Comparison of ENCODE assay signal across 19 cellular contexts in genomic region chr1:22444856-22445255, GRCh38. TPM values are rescaled to one million over a fixed set of nuclear protein-coding genes. Genes with fewer than 3 reads are reported as not detected.
DNase-seq lines count a peak whose midpoint lies in the region; ATAC-seq, FAIRE-seq and TF ChIP-seq lines count a peak whose summit lies in the region.
"Had no signal": no experiment of that assay in that cellular context is flagged by ENCODE, and none has a peak within 500 bp of the region (broad histone marks: within the 10 kb centered on the region; RNA-seq: fewer than 3 reads in every experiment).

No MANE protein-coding gene starts in this region.

- DNase-seq in ELR (ENCODE audit: low read depth) (peak; percentile 10), H1 (ENCODE audit: low read depth in 1 of 2, low spot score in 2 of 2) (no peak), mesothelial cell of epicardium (ENCODE audit: low spot score in 2 of 2, unreplicated experiment in 2 of 2) (no peak), Karpas-422 (no peak), Right ventricle myocardium inferior (ENCODE audit: missing footprints) (no peak), mammary epithelial cell (no peak)
- DNase-seq in activated naive CD4-positive, alpha-beta T cell treated with anti-CD3 and anti-CD28 coated beads, Interleukin-2, amount 50 U/mL, for 16 hours = no peak
- DNase-seq: ACHN; AML-193; CD4-positive, alpha-beta T cell; DMS153; DMS79 had no signal

- H3K4me1 Mint-ChIP-seq in mesothelial cell of epicardium = peaks cover 43% of the 10 kb centered on the region

- 100% methylated on average over 2 of the region's 2 CpGs; no CpG with 5 or more reads in 1 of the 2 experiments for WGBS in H1 (ENCODE audit: extremely low coverage in 1 of 2, insufficient coverage in 1 of 2, insufficient read length in 1 of 2, insufficient replicate concordance in 2 of 2, low coverage in 1 of 2, low lambda C conversion rate in 2 of 2, missing lambda C conversion rate in 1 of 2), 2 experiments
- WGBS in mammary epithelial cell (ENCODE audit: low coverage, missing lambda C conversion rate) = 77% methylated on average over 2 of the region's 2 CpGs

- 0 out of 2 replicates have a peak overlapping the region, but pooled peaks have one; percentile 86 for H2BK20ac ChIP-seq in H1 (ENCODE audit: low read length)

- no peak overlapping the region for H3K14ac ChIP-seq in H1 (ENCODE audit: insufficient read length)

- H3K9me2 ChIP-seq in Karpas-422 (replicated peaks; ENCODE audit: insufficient read depth, low read length) = no peaks in the 10 kb centered on the region

- H4K20me1 ChIP-seq in H1 (replicated peaks in 1 of 2; ENCODE audit: control insufficient read depth in 1 of 2, insufficient read depth in 2 of 2, low read length in 2 of 2) = no peaks in the 10 kb centered on the region
- no peaks in the 10 kb centered on the region for H4K20me1 ChIP-seq in Karpas-422 (ENCODE audit: insufficient read depth, low read depth, low read length)
- H4K20me1 ChIP-seq in mammary epithelial cell (ENCODE audit: insufficient read depth, low read length) = no peaks in the 10 kb centered on the region

- intact Hi-C loops in Right ventricle myocardium inferior (cut with DNase I) (loop anchor here (5.0 kb wide), 1 partner anchor 57 kb away; no protein-coding TSS in a partner anchor), mammary epithelial cell (cut with micrococcal nuclease) (loop anchor here (5.0 kb wide), 1 partner anchor 182 kb away; no protein-coding TSS in a partner anchor)

- H3K23me2 ChIP-seq in H1 (ENCODE audit: low read depth, low read length) = no peaks in the 10 kb centered on the region

- no peaks in the 10 kb centered on the region for H3K27me3 ChIP-seq in H1 (replicated peaks in 1 of 4; ENCODE audit: control insufficient read depth in 3 of 4, extremely low read depth in 1 of 4, insufficient read depth in 3 of 4, low read length in 3 of 4)
- no peaks in the 10 kb centered on the region for H3K27me3 ChIP-seq in Karpas-422 (ENCODE audit: low read length)
- no peaks in the 10 kb centered on the region for H3K27me3 ChIP-seq in mammary epithelial cell (ENCODE audit: insufficient read depth, low read length)

- H2BK12ac ChIP-seq in H1 (ENCODE audit: low read depth, low read length) = 0 out of 2 replicates have a peak overlapping the region, but pooled peaks have one; percentile 2

- dilution Hi-C loops in mammary epithelial cell (cut with HindIII; ENCODE audit: low sequenced_read_pairs) = no loop called here

- H2AFZ ChIP-seq in H1 (ENCODE audit: low read length) (no peak overlapping the region), Karpas-422 (ENCODE audit: low read length) (no peak overlapping the region), mammary epithelial cell (ENCODE audit: low read depth, low read length) (no peak overlapping the region)

- H3K79me1 ChIP-seq in H1 (ENCODE audit: low read depth, low read length) = no peaks in the 10 kb centered on the region

- peaks cover 17% of the 10 kb centered on the region for H3K36me3 Mint-ChIP-seq in mesothelial cell of epicardium

- no peak for TF ChIP-seq EP300 in H1 (IDR thresholded peaks at IDR 0.05; ENCODE audit: borderline replicate concordance in 1 of 2, low read depth in 2 of 2, low read length in 2 of 2)

- H4K8ac ChIP-seq in H1 (ENCODE audit: extremely low read depth, insufficient read depth, low read length) = no peak overlapping the region

- H3K4me3 ChIP-seq in H1 (ENCODE audit: extremely low read depth in 1 of 4, insufficient read depth in 2 of 4, low read depth in 3 of 4, low read length in 4 of 4) (no peak overlapping the region), Karpas-422 (ENCODE audit: low read length) (no peak overlapping the region), mammary epithelial cell (replicated peaks in 1 of 3; ENCODE audit: insufficient read depth in 1 of 3, low read depth in 2 of 3, low read length in 3 of 3) (no peak overlapping the region)
- H3K4me3 ChIP-seq: HAP-1 had no signal

- H4K91ac ChIP-seq in H1 (replicated peaks; ENCODE audit: insufficient read length, low read length) = no peak overlapping the region

- no peaks in the 10 kb centered on the region for H3K36me3 ChIP-seq in H1 (ENCODE audit: control insufficient read depth in 2 of 4, insufficient read depth in 4 of 4, low read length in 3 of 4)
- H3K36me3 ChIP-seq in Karpas-422 (ENCODE audit: insufficient read depth, low read length) = no peaks in the 10 kb centered on the region
- H3K36me3 ChIP-seq in mammary epithelial cell (ENCODE audit: insufficient read depth, low read length) = no peaks in the 10 kb centered on the region
- H3K36me3 ChIP-seq: HAP-1 had no signal

- TF ChIP-seq RAD21 in H1 (IDR thresholded peaks at IDR 0.05 in 1 of 2, conservative IDR thresholded peaks at IDR 0.05 in 1 of 2; ENCODE audit: low read depth in 2 of 2, low read length in 2 of 2) = no peak

- in situ Hi-C loops in mammary epithelial cell (cut with MboI; ENCODE audit: low sequenced_read_pairs in 2 of 2) = no loop called here

- H3K27ac ChIP-seq in H1 (ENCODE audit: low read depth, low read length) (no peak overlapping the region), Karpas-422 (ENCODE audit: low read length) (no peak overlapping the region), mammary epithelial cell (ENCODE audit: insufficient read depth, low read depth, low read length) (no peak overlapping the region)
- H3K27ac ChIP-seq: C4-2B, HL-60 had no signal

- peak overlapping the region; percentile 37 for H3K27ac Mint-ChIP-seq in mesothelial cell of epicardium
- H3K27ac Mint-ChIP-seq: CD4-positive, alpha-beta T cell had no signal

- CTCF ChIA-PET in H1 (lab: Charles Lee; ENCODE audit: partially characterized antibody) = no interaction called here
- CTCF ChIA-PET in mammary epithelial cell (lab: Charles Lee; ENCODE audit: low non-redundant PET) = no interaction called here

- FAIRE-seq in H1 (lab: Jason Lieb, UNC) = no peak
- FAIRE-seq: A204.1, G401.6, GM12891, GM19239 had no signal

- TF ChIP-seq CTCF in H1 (IDR thresholded peaks at IDR 0.05; ENCODE audit: control extremely low read depth in 1 of 3, insufficient read depth in 1 of 3, low read depth in 1 of 3, low read length in 3 of 3) (no peak), mesothelial cell of epicardium (IDR thresholded peaks at IDR 0.05; ENCODE audit: unreplicated experiment) (no peak), mammary epithelial cell (conservative IDR thresholded peaks at IDR 0.05 in 1 of 2, IDR thresholded peaks at IDR 0.05 in 1 of 2; ENCODE audit: extremely low read depth in 1 of 2, insufficient read depth in 1 of 2, low read depth in 1 of 2, low read length in 2 of 2) (no peak)

- H2BK5ac ChIP-seq in H1 (ENCODE audit: low read depth, low read length) = no peak overlapping the region

- no peak for ATAC-seq in Right ventricle myocardium inferior

- H3K79me2 ChIP-seq in H1 (ENCODE audit: control insufficient read depth in 1 of 2, insufficient read depth in 2 of 2, low read length in 2 of 2) = no peaks in the 10 kb centered on the region
- H3K79me2 ChIP-seq in Karpas-422 (ENCODE audit: low read length) = no peaks in the 10 kb centered on the region
- no peaks in the 10 kb centered on the region for H3K79me2 ChIP-seq in mammary epithelial cell (ENCODE audit: insufficient read depth, low read length)

- peak overlapping the region; percentile 92 for H2BK120ac ChIP-seq in H1 (replicated peaks; ENCODE audit: low read depth, low read length)

- no peak overlapping the region for H3K4me3 Mint-ChIP-seq in mesothelial cell of epicardium
- H3K4me3 Mint-ChIP-seq: CD4-positive, alpha-beta T cell had no signal

- peak overlapping the region; percentile 78; the same call in 1 of the 2 replicates for H3K18ac ChIP-seq in H1 (ENCODE audit: extremely low read depth, low read length)

- peak overlapping the region; percentile 25 for H3K56ac ChIP-seq in H1 (replicated peaks; ENCODE audit: insufficient read length, low read depth, low read length)

- H3K23ac ChIP-seq in H1 (ENCODE audit: insufficient read length) = no peak overlapping the region

- peaks cover 0 to 3% of the 10 kb centered on the region in 2 experiments; a peak in 2 of 4 replicates for H3K9me3 ChIP-seq in H1 (ENCODE audit: insufficient read depth in 2 of 2, low read depth in 1 of 2, low read length in 1 of 2)
- H3K9me3 ChIP-seq in Karpas-422 (ENCODE audit: low read length) = peaks cover 15% of the 10 kb centered on the region
- peaks cover 7% of the 10 kb centered on the region for H3K9me3 ChIP-seq in mammary epithelial cell (replicated peaks; ENCODE audit: insufficient read depth, low read length)
- H3K9me3 ChIP-seq: HAP-1 had no signal

- TF ChIP-seq POLR2A in H1 (IDR thresholded peaks at IDR 0.05; ENCODE audit: control extremely low read depth in 1 of 2, low read depth in 2 of 2, low read length in 2 of 2) = no peak

- H3K9ac ChIP-seq in H1 (replicated peaks in 1 of 4; ENCODE audit: extremely low read depth in 1 of 4, low read depth in 3 of 4, low read length in 3 of 4) (no peak overlapping the region), Karpas-422 (ENCODE audit: low read length) (no peak overlapping the region), mammary epithelial cell (ENCODE audit: insufficient read depth, low read length) (no peak overlapping the region)

- peaks cover 2 to 11% (median 7%) of the 10 kb centered on the region in 4 experiments; a peak in 6 of 7 replicates for H3K4me1 ChIP-seq in H1 (replicated peaks in 1 of 4; ENCODE audit: control insufficient read depth in 3 of 4, insufficient read depth in 4 of 4, low read length in 3 of 4)
- no peaks in the 10 kb centered on the region for H3K4me1 ChIP-seq in Karpas-422 (ENCODE audit: low read length)
- H3K4me1 ChIP-seq in mammary epithelial cell (ENCODE audit: insufficient read depth, low read length) = no peaks in the 10 kb centered on the region
- H3K4me1 ChIP-seq: HAP-1 had no signal

- H3K4ac ChIP-seq in H1 (replicated peaks; ENCODE audit: insufficient read length, low read depth, low read length) = peak overlapping the region; percentile 91

- POLR2A ChIA-PET in H1 (lab: Charles Lee; ENCODE audit: partially characterized antibody) = no interaction called here

- 0 out of 2 replicates have a peak overlapping the region, but pooled peaks have one; percentile 49 for H2AK5ac ChIP-seq in H1 (ENCODE audit: low read depth, low read length)

- no peak overlapping the region for H4K5ac ChIP-seq in H1 (ENCODE audit: insufficient read length, low read depth, low read length)

- H3K27me3 Mint-ChIP-seq in mesothelial cell of epicardium (ENCODE audit: low read depth) = no peaks in the 10 kb centered on the region

- 0 out of 2 replicates have a peak overlapping the region, but pooled peaks have one; percentile 75 for H2BK15ac ChIP-seq in H1 (ENCODE audit: low read length)

- BruUV-seq in mammary epithelial cell (replicated peaks; lab: Mats Ljungman, UMichigan) = no TSS peak

- H3K4me2 ChIP-seq in H1 (ENCODE audit: insufficient read depth in 1 of 2, low read depth in 2 of 2, low read length in 2 of 2) = no peak overlapping the region
- H3K4me2 ChIP-seq in Karpas-422 (ENCODE audit: low read depth, low read length, poor library complexity, severe bottlenecking) = no peak overlapping the region
- H3K4me2 ChIP-seq in mammary epithelial cell (ENCODE audit: insufficient read depth, low read depth, low read length) = no peak overlapping the region

- H3K9me3 Mint-ChIP-seq in mesothelial cell of epicardium = peaks cover 26% of the 10 kb centered on the region

RNA-seq across cellular contexts. Expression of gene ZBTB40, which starts 6.8 kb away (rescaled TPM):
- total RNA-seq in H1 (2021; fragmentation: NEBNext Ultra II Directional; extraction: Animal tissue kit (Norgen Biotek cat#: 25700)) = 16.6 and 19.3 TPM in 2 replicates
- polyA plus RNA-seq in H1 (2011; rRNA removed) (3.1 and 5.1 TPM in 2 replicates), mammary epithelial cell (3.2 TPM)
- 4.9 TPM for polyA plus RNA-seq in H1 (2011; cell fraction: cytosol; rRNA removed)
- 20.2 TPM for polyA plus RNA-seq in H1 (2011; cell fraction: nucleus; rRNA removed)
- polyA plus RNA-seq in H1 (2012, experiment 1 of 2) = 5.6 to 12.9 TPM (median 9.5 TPM) in 4 replicates
- polyA plus RNA-seq in H1 (2012, experiment 2 of 2) = 1.8 TPM
- polyA plus RNA-seq in H1 (2013, experiment 1 of 2) = 7.7 TPM
- polyA plus RNA-seq in H1 (2013, experiment 2 of 2) = 6.6 TPM
- 12.5 and 17.9 TPM in 2 replicates for polyA minus RNA-seq in H1 (2011; rRNA and poly(A)+ RNA removed)
- 7.0 TPM for polyA minus RNA-seq in H1 (2011; cell fraction: cytosol; rRNA and poly(A)+ RNA removed)
- 11.8 TPM for polyA minus RNA-seq in H1 (2011; cell fraction: nucleus; rRNA and poly(A)+ RNA removed)
- total RNA-seq in mesothelial cell of epicardium (24.3 to 26.8 TPM (median 24.8 TPM) in 3 replicates), Right ventricle myocardium inferior (17.9 TPM), mammary epithelial cell (10 to 100 TPM; 10.8 to 13.6 TPM)
- total RNA-seq in Karpas-422 (2014; rRNA removed; shearing (Covaris generic); ENCODE audit: low replicate concordance) = 11.1 and 15.3 TPM in 2 replicates
- 15.5 TPM for polyA minus RNA-seq in mammary epithelial cell
